20 cellular contexts compared by ENCODE assay signal in genomic region chr7:71808115-71808514, GRCh38.
DNase-seq lines count a peak whose midpoint lies in the region; ATAC-seq, FAIRE-seq and TF ChIP-seq lines count a peak whose summit lies in the region.
"Had no signal": no experiment of that assay in that cellular context is flagged by ENCODE, and none has a peak within 500 bp of the region (broad histone marks: within the 10 kb centered on the region; RNA-seq: fewer than 3 reads in every experiment).

No MANE protein-coding gene starts in this region.

- H3K36me3 ChIP-seq in kidney (ENCODE audit: control insufficient read depth in 1 of 2, insufficient read depth in 2 of 2, low read length in 2 of 2): no peaks in the 10 kb centered on the region
- H3K36me3 ChIP-seq: BLaER1 had no signal

- peaks cover 2 to 5% of the 10 kb centered on the region in 2 donors for H3K9me3 ChIP-seq in kidney (ENCODE audit: control insufficient read depth in 1 of 2, low read length in 2 of 2)

- no peak overlapping the region for H3K4me3 ChIP-seq in kidney (ENCODE audit: low read length in 2 of 2)
- H3K4me3 ChIP-seq: BLaER1, GM12878, GM23248 had no signal

- H3K27ac ChIP-seq in kidney (ENCODE audit: low read depth in 2 of 2, low read length in 2 of 2): no peak overlapping the region
- H3K27ac ChIP-seq: BLaER1, C4-2B, GM23248 had no signal

- FAIRE-seq in RCC 7860 (lab: Jason Lieb, UNC) (peak; percentile 52), colon (lab: Jason Lieb, UNC) (peak; percentile 73), kidney (lab: Jason Lieb, UNC) (peak; percentile 76)
- FAIRE-seq: GM12878, GM19239, H1 had no signal

- intact Hi-C loops in kidney (cut with DNase I): no loop called here

- H3K4me1 ChIP-seq in kidney (ENCODE audit: control insufficient read depth in 1 of 2, insufficient read depth in 1 of 2, low read depth in 1 of 2, low read length in 2 of 2): no peaks in the 10 kb centered on the region
- H3K4me1 ChIP-seq: BLaER1, Caco-2 had no signal

- DNase-seq in RCC 7860 (ENCODE audit: low spot score) (no peak), kidney (no peak), NCI-H2029 treated with DMSO at 0.1 percent for 48 hours (lab: John Stamatoyannopoulos, UW) (no peak)
- no peak for DNase-seq in activated CD4-positive, alpha-beta T cell treated with anti-CD3 and anti-CD28 coated beads, Interleukin-2, amount 50 U/mL, for 1 hour
- DNase-seq: Caco-2; CD4-positive, CD25-positive, alpha-beta regulatory T cell; CD8-positive, alpha-beta T cell; DMS153; DND-41; GDM1; GM23248; H7; HCEC 1CT had no signal

- ATAC-seq in HG02870 (IDR thresholded peaks at IDR 0.05; ENCODE audit: unreplicated experiment): no peak
- ATAC-seq: CD8-positive, alpha-beta T cell; GM12878 had no signal

- no peak for TF ChIP-seq CTCF in kidney (IDR thresholded peaks at IDR 0.05; ENCODE audit: borderline replicate concordance, extremely low read depth, insufficient read depth)

- no peak overlapping the region for H3K9ac ChIP-seq in kidney (ENCODE audit: low read length in 2 of 2)
- H3K9ac ChIP-seq: BLaER1, GM23248 had no signal
